Comparison of ENCODE assay signal across 15 cellular contexts in the genomic region with DNA sequence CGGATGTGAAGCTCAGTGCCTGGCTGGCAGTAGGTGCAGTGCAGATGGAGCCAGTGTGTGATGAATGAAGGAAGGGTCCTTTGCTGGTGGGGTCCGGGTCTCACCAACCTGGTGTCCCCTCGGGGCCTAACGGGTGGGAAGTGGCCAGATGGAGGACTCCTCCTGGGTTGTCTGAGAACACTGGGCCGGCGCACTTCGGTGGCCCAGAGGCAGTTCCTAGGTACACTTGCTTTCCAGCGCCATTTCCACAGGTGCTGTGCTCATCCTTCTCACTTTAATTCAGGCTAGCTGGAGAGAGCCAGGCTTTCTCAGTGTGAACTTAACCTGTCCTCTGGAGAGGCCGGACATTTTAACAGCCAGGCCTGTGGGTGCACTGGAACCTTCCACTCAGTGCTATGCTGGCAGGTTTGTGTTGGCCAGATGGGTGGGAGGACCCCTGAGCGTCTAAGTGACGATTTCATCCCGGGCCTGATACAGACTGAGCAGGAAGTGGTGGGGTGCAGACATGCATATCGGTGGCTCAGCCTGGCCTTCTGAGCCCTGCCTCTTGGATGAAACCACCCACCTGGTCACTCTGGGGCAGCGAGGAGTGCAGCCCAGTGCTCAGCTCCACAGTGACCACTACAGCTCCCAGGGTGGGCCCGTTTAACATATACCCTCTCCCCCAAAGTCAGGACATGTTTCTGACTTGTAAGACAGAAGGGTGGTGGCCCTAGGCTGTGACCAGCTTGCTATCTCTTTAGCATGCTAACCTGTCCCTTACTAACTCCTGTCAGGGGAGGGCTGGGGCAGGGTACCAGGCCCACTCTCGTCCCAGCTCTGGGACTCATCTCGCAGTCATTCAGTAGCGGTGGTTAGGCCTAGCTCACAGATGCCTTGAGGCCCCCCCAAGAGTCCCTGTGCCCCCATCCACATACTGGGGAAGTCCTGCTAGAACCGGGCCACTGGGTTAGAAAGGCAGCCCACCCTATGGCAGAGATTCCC. TPM values are rescaled to one million over a fixed set of nuclear protein-coding genes. Genes with fewer than 3 reads are reported as not detected.
A peak's percentile ranks its signal among the peaks of the same experiment; 100 is the strongest.
DNase-seq lines count a peak whose midpoint lies in the region; ATAC-seq and TF ChIP-seq lines count a peak whose summit lies in the region.
"Had no signal": no experiment of that assay in that cellular context is flagged by ENCODE, and none has a peak within 500 bp of the region (broad histone marks: within the 10 kb centered on the region; RNA-seq: fewer than 3 reads in every experiment).

No MANE protein-coding gene starts in this region.

- H4K20me1 ChIP-seq in DOHH2 (ENCODE audit: control insufficient read depth, insufficient read depth, low read depth, low read length) (no peaks in the 10 kb centered on the region), OCI-LY7 (ENCODE audit: insufficient read depth, low read length) (no peaks in the 10 kb centered on the region)

- intact Hi-C loops in OCI-LY7 (cut with micrococcal nuclease; ENCODE audit: unreplicated experiment): no loop called here
- intact Hi-C loops in activated T-helper 2 cell treated with anti-CD3 and anti-CD28 coated beads, Interferon-gamma antibody, Interleukin-2, Interleukin-4, amounts not matched to agents 10 μg/mL and 5 μg/mL and 100 μg/mL, durations not matched to agents 14 hours and 24 hours and 36 hours (cut with micrococcal nuclease): loop anchor here (5.0 kb wide), 2 partner anchors 42 to 292 kb away; a partner anchor contains a TSS

- BruUV-seq in OCI-LY7 (replicated peaks; lab: Mats Ljungman, UMichigan): no TSS peak

- H3K27me3 Mint-ChIP-seq in glutamatergic neuron (ENCODE audit: unreplicated experiment): peaks cover 16% of the 10 kb centered on the region
- H3K27me3 Mint-ChIP-seq in activated T-helper 2 cell treated with anti-CD3 and anti-CD28 coated beads, Interferon-gamma antibody, Interleukin-2, Interleukin-4, amounts not matched to agents 10 μg/mL and 5 μg/mL and 100 μg/mL, durations not matched to agents 14 hours and 24 hours and 36 hours (ENCODE audit: low read depth): peaks cover 10% of the 10 kb centered on the region

- peaks cover 49% of the 10 kb centered on the region for H3K4me1 Mint-ChIP-seq in glutamatergic neuron (ENCODE audit: low read depth, unreplicated experiment)
- H3K4me1 Mint-ChIP-seq in activated T-helper 2 cell treated with anti-CD3 and anti-CD28 coated beads, Interferon-gamma antibody, Interleukin-2, Interleukin-4, amounts not matched to agents 10 μg/mL and 5 μg/mL and 100 μg/mL, durations not matched to agents 14 hours and 24 hours and 36 hours (ENCODE audit: low read depth): peaks cover 16% of the 10 kb centered on the region

- H3K9me2 ChIP-seq in DOHH2 (replicated peaks; ENCODE audit: control insufficient read depth, low read length) (no peaks in the 10 kb centered on the region), OCI-LY7 (ENCODE audit: insufficient read depth, low read length) (no peaks in the 10 kb centered on the region)

- H3K9me3 Mint-ChIP-seq in glutamatergic neuron (ENCODE audit: unreplicated experiment): peaks cover 31% of the 10 kb centered on the region
- H3K9me3 Mint-ChIP-seq in activated T-helper 2 cell treated with anti-CD3 and anti-CD28 coated beads, Interferon-gamma antibody, Interleukin-2, Interleukin-4, amounts not matched to agents 10 μg/mL and 5 μg/mL and 100 μg/mL, durations not matched to agents 14 hours and 24 hours and 36 hours: no peaks in the 10 kb centered on the region
- H3K9me3 Mint-ChIP-seq: stimulated activated naive CD8-positive, alpha-beta T cell treated with anti-CD3 and anti-CD28 coated beads, Interleukin-15, Interleukin-2, amounts not matched to agents 100 ng/mL and 50 ng/mL, for 24 hours had no signal

- H3K27ac ChIP-seq in DOHH2 (ENCODE audit: low read depth, low read length) (no peak overlapping the region), OCI-LY7 (ENCODE audit: low read depth, low read length, poor library complexity, severe bottlenecking) (no peak overlapping the region)
- H3K27ac ChIP-seq: cardiac muscle cell, parathyroid adenoma had no signal

- peak overlapping the region; percentile 59 for H3K27ac Mint-ChIP-seq in glutamatergic neuron (ENCODE audit: unreplicated experiment)
- H3K27ac Mint-ChIP-seq in activated T-helper 2 cell treated with anti-CD3 and anti-CD28 coated beads, Interferon-gamma antibody, Interleukin-2, Interleukin-4, amounts not matched to agents 10 μg/mL and 5 μg/mL and 100 μg/mL, durations not matched to agents 14 hours and 24 hours and 36 hours: no peak overlapping the region

- TF ChIP-seq CTCF in DOHH2 (IDR thresholded peaks at IDR 0.05; ENCODE audit: low read depth, low read length, poor library complexity, severe bottlenecking): no peak
- TF ChIP-seq CTCF in OCI-LY7 (conservative IDR thresholded peaks at IDR 0.05; ENCODE audit: low read length): no peak
- no peak for TF ChIP-seq CTCF in glutamatergic neuron (IDR thresholded peaks at IDR 0.05; ENCODE audit: partially characterized antibody, unreplicated experiment)

- H3K4me2 ChIP-seq in DOHH2 (ENCODE audit: low read length) (peak overlapping the region; percentile 2; the same call in 1 of the 2 replicates), OCI-LY7 (ENCODE audit: low read length) (no peak overlapping the region)

- no peak overlapping the region for H2AFZ ChIP-seq in OCI-LY7 (ENCODE audit: low read length)
- H2AFZ ChIP-seq: parathyroid adenoma had no signal

- H3K4me1 ChIP-seq in DOHH2 (ENCODE audit: control insufficient read depth, low read length) (peaks cover 12% of the 10 kb centered on the region), OCI-LY7 (ENCODE audit: insufficient read depth, low read length, poor library complexity, severe bottlenecking) (no peaks in the 10 kb centered on the region)
- H3K4me1 ChIP-seq: parathyroid adenoma had no signal

- no peaks in the 10 kb centered on the region for H3K36me3 ChIP-seq in DOHH2 (ENCODE audit: control insufficient read depth, low read length)
- no peaks in the 10 kb centered on the region for H3K36me3 ChIP-seq in OCI-LY7 (ENCODE audit: insufficient read depth, low read length)
- H3K36me3 ChIP-seq: cardiac muscle cell had no signal

- ATAC-seq in GM21381 (IDR thresholded peaks at IDR 0.05; ENCODE audit: unreplicated experiment) (peak; percentile 52), HG02870 (IDR thresholded peaks at IDR 0.05; ENCODE audit: unreplicated experiment) (no peak), HG02798 (IDR thresholded peaks at IDR 0.05; ENCODE audit: poor library complexity, unreplicated experiment) (no peak)

- no peaks in the 10 kb centered on the region for H3K36me3 Mint-ChIP-seq in glutamatergic neuron (ENCODE audit: unreplicated experiment)
- no peaks in the 10 kb centered on the region for H3K36me3 Mint-ChIP-seq in activated T-helper 2 cell treated with anti-CD3 and anti-CD28 coated beads, Interferon-gamma antibody, Interleukin-2, Interleukin-4, amounts not matched to agents 10 μg/mL and 5 μg/mL and 100 μg/mL, durations not matched to agents 14 hours and 24 hours and 36 hours (ENCODE audit: low read depth)

- no peaks in the 10 kb centered on the region for H3K9me3 ChIP-seq in DOHH2 (ENCODE audit: control insufficient read depth, insufficient read depth, low read length)
- peaks cover 9% of the 10 kb centered on the region; the same call in 1 of the 2 replicates for H3K9me3 ChIP-seq in OCI-LY7 (ENCODE audit: low read length)

- no peak overlapping the region for H3K4me3 Mint-ChIP-seq in glutamatergic neuron (ENCODE audit: unreplicated experiment)
- no peak overlapping the region for H3K4me3 Mint-ChIP-seq in activated T-helper 2 cell treated with anti-CD3 and anti-CD28 coated beads, Interferon-gamma antibody, Interleukin-2, Interleukin-4, amounts not matched to agents 10 μg/mL and 5 μg/mL and 100 μg/mL, durations not matched to agents 14 hours and 24 hours and 36 hours (ENCODE audit: low read depth)
- H3K4me3 Mint-ChIP-seq: stimulated activated naive CD8-positive, alpha-beta T cell treated with anti-CD3 and anti-CD28 coated beads, Interleukin-15, Interleukin-2, amounts not matched to agents 100 ng/mL and 50 ng/mL, for 24 hours had no signal

- POLR2A ChIA-PET in OCI-LY7 (lab: Charles Lee): no interaction called here

- no peaks in the 10 kb centered on the region for H3F3A ChIP-seq in DOHH2 (ENCODE audit: control insufficient read depth, insufficient read depth)

- CTCF ChIA-PET in OCI-LY7 (lab: Charles Lee; ENCODE audit: unreplicated experiment): no interaction called here

- DNase-seq in OCI-LY7 (ENCODE audit: low spot score): peak; percentile 5
- DNase-seq in glutamatergic neuron: no peak
- DNase-seq in activated T-helper 2 cell treated with anti-CD3 and anti-CD28 coated beads, Interferon-gamma antibody, Interleukin-2, Interleukin-4, amounts not matched to agents 10 μg/mL and 5 μg/mL and 100 μg/mL, durations not matched to agents 14 hours and 24 hours and 36 hours (ENCODE audit: low spot score): no peak
- DNase-seq in stimulated activated CD4-positive, alpha-beta T cell treated with anti-CD3 and anti-CD28 coated beads, Interleukin-2, amount 100 ng/mL, for 24 hours: no peak
- DNase-seq: hypothalamus, NCI-H510A, SHP77 treated with DMSO at 0.1 percent for 48 hours had no signal

- H3K27me3 ChIP-seq in DOHH2 (ENCODE audit: control insufficient read depth, low read length): peaks cover 32% of the 10 kb centered on the region
- H3K27me3 ChIP-seq: cardiac muscle cell had no signal

- H3K79me2 ChIP-seq in DOHH2 (ENCODE audit: control insufficient read depth, low read length): no peaks in the 10 kb centered on the region
- no peaks in the 10 kb centered on the region for H3K79me2 ChIP-seq in OCI-LY7 (ENCODE audit: insufficient read depth, low read depth, low read length)
- H3K79me2 ChIP-seq: parathyroid adenoma had no signal

- H3K4me3 ChIP-seq in DOHH2 (ENCODE audit: low read length) (no peak overlapping the region), OCI-LY7 (ENCODE audit: low read depth, low read length, poor library complexity, severe bottlenecking) (no peak overlapping the region)
- H3K4me3 ChIP-seq: cardiac muscle cell, lung had no signal

RNA-seq across cellular contexts. Expression of a gene that starts 8.2 kb away (rescaled TPM):
- total RNA-seq in OCI-LY7 (2014; rRNA removed; shearing (Covaris generic)): 4.5 and 4.9 TPM in 2 replicates
- total RNA-seq in OCI-LY7 (2022) (6.4 and 7.0 TPM in 2 replicates), glutamatergic neuron (ENCODE audit: unreplicated experiment) (295 TPM)
- total RNA-seq in activated T-helper 2 cell treated with anti-CD3 and anti-CD28 coated beads, Interferon-gamma antibody, Interleukin-2, Interleukin-4, amounts not matched to agents 10 μg/mL and 5 μg/mL and 100 μg/mL, durations not matched to agents 14 hours and 24 hours and 36 hours: 34.5 and 37.1 TPM in 2 replicates

RNA-seq across cellular contexts. Expression of a gene that starts 44.2 kb away (rescaled TPM):
- total RNA-seq in OCI-LY7 (2014; rRNA removed; shearing (Covaris generic)): not detected in 2 replicates
- total RNA-seq in OCI-LY7 (2022) (2.3 and 4.2 TPM in 2 replicates), glutamatergic neuron (ENCODE audit: unreplicated experiment) (191 TPM)
- total RNA-seq in activated T-helper 2 cell treated with anti-CD3 and anti-CD28 coated beads, Interferon-gamma antibody, Interleukin-2, Interleukin-4, amounts not matched to agents 10 μg/mL and 5 μg/mL and 100 μg/mL, durations not matched to agents 14 hours and 24 hours and 36 hours: 48.8 and 49.1 TPM in 2 replicates
